ENCODE assay signal across 30 cellular contexts in genomic region chr13:71949441-71949840, GRCh38.
"Had no signal": no experiment of that assay in that cellular context is flagged by ENCODE, and none has a peak within 500 bp of the region (broad histone marks: within the 10 kb centered on the region; RNA-seq: fewer than 3 reads in every experiment).

No MANE protein-coding gene starts in this region.

- H3K9me3 Mint-ChIP-seq: neural crest cell; stimulated activated memory B cell treated with anti-CD40 and anti-IgM and Interleukin-4, amounts not matched to agents 10 μg/mL and 1 μg/mL and 100 μg/mL, for 72 hours had no signal

- H3K4me1 ChIP-seq: parathyroid adenoma, psoas muscle, right lobe of liver, sigmoid colon, suprapubic skin, tibial artery, transverse colon, upper lobe of left lung, vagina had no signal

- H3K27me3 ChIP-seq: ovary, right lobe of liver, sigmoid colon, suprapubic skin, testis, tibial artery, transverse colon, upper lobe of left lung, vagina had no signal

- H3K36me3 Mint-ChIP-seq: natural killer cell treated with Interleukin-12 subunit alpha and Interleukin-12 subunit beta and Interleukin-15 and Interleukin-18, amount 100 ng/mL, for 72 hours; stimulated activated memory B cell treated with anti-CD40 and anti-IgM and Interleukin-4, amounts not matched to agents 10 μg/mL and 1 μg/mL and 100 μg/mL, for 72 hours had no signal

- DNase-seq: naive thymus-derived CD8-positive, alpha-beta T cell; nephron progenitor cell; occipital lobe; ovary; posterior cingulate gyrus; psoas muscle; right cardiac atrium; right lobe of liver; sigmoid colon; small intestine; stimulated activated CD4-positive, alpha-beta T cell treated with anti-CD3 and anti-CD28 coated beads, Interleukin-15, amount 100 ng/mL, for 24 hours; stimulated activated CD4-positive, alpha-beta T cell treated with anti-CD3 and anti-CD28 coated beads, Interleukin-2, amount 100 ng/mL, for 24 hours; stimulated activated CD4-positive, alpha-beta T cell treated with anti-CD3 and anti-CD28 coated beads, Interleukin-2, amount 100 ng/mL, for 48 hours; stimulated activated CD4-positive, alpha-beta T cell treated with anti-CD3 and anti-CD28 coated beads, Interleukin-4, amount 100 ng/mL, for 4 hours; stimulated activated CD8-positive, alpha-beta memory T cell treated with anti-CD3 and anti-CD28 coated beads, Interleukin-4, amount 100 ng/mL, for 48 hours; stimulated activated naive CD4-positive, alpha-beta T cell; stimulated activated naive CD8-positive, alpha-beta T cell treated with anti-CD3 and anti-CD28 coated beads, Interleukin-15, amount 100 ng/mL, for 72 hours; stimulated activated naive CD8-positive, alpha-beta T cell treated with anti-CD3 and anti-CD28 coated beads, Interleukin-15, Interleukin-2, amounts not matched to agents 100 U/mL and 50 U/mL, for 24 hours; substantia nigra; testis; tibial artery; transverse colon; upper lobe of left lung had no signal

- ATAC-seq: naive thymus-derived CD8-positive, alpha-beta T cell; natural killer cell treated with Interleukin-12 subunit alpha and Interleukin-12 subunit beta and Interleukin-15 and Interleukin-18, amount 100 ng/mL, for 72 hours; psoas muscle; right cardiac atrium; right lobe of liver; stimulated activated memory B cell treated with anti-CD40 and anti-IgM and Interleukin-4, amounts not matched to agents 10 μg/mL and 1 μg/mL and 100 μg/mL, for 72 hours; stimulated activated naive CD8-positive, alpha-beta T cell treated with anti-CD3 and anti-CD28 coated beads, Interleukin-15, amount 100 ng/mL, for 72 hours; stimulated activated naive CD8-positive, alpha-beta T cell treated with anti-CD3 and anti-CD28 coated beads, Interleukin-15, Interleukin-2, amounts not matched to agents 100 U/mL and 50 U/mL, for 24 hours had no signal

- H2AFZ ChIP-seq: parathyroid adenoma had no signal

- H3K4me3 Mint-ChIP-seq: naive thymus-derived CD8-positive, alpha-beta T cell; natural killer cell treated with Interleukin-12 subunit alpha and Interleukin-12 subunit beta and Interleukin-15 and Interleukin-18, amount 100 ng/mL, for 72 hours; nephron progenitor cell; neural crest cell; stimulated activated memory B cell treated with anti-CD40 and anti-IgM and Interleukin-4, amounts not matched to agents 10 μg/mL and 1 μg/mL and 100 μg/mL, for 72 hours; stimulated activated naive CD8-positive, alpha-beta T cell treated with anti-CD3 and anti-CD28 coated beads, Interleukin-15, amount 100 ng/mL, for 72 hours had no signal

- H3K36me3 ChIP-seq: ovary, right lobe of liver, sigmoid colon, suprapubic skin, tibial artery, transverse colon, upper lobe of left lung, vagina had no signal

- H3K9me3 ChIP-seq: ovary, psoas muscle, right lobe of liver, sigmoid colon, suprapubic skin, testis, tibial artery, transverse colon, upper lobe of left lung, vagina had no signal

- H3K4me1 Mint-ChIP-seq: naive thymus-derived CD8-positive, alpha-beta T cell; neural crest cell; stimulated activated memory B cell treated with anti-CD40 and anti-IgM and Interleukin-4, amounts not matched to agents 10 μg/mL and 1 μg/mL and 100 μg/mL, for 72 hours; stimulated activated naive CD8-positive, alpha-beta T cell treated with anti-CD3 and anti-CD28 coated beads, Interleukin-15, amount 100 ng/mL, for 72 hours had no signal

- H3K27ac ChIP-seq: ovary, parathyroid adenoma, psoas muscle, right lobe of liver, sigmoid colon, suprapubic skin, testis, tibial artery, transverse colon, upper lobe of left lung, vagina had no signal

- H3K79me2 ChIP-seq: parathyroid adenoma had no signal

- H3K4me3 ChIP-seq: ovary, psoas muscle, right lobe of liver, sigmoid colon, suprapubic skin, testis, tibial artery, transverse colon, upper lobe of left lung, vagina had no signal

- H3K27ac Mint-ChIP-seq: naive thymus-derived CD8-positive, alpha-beta T cell; natural killer cell treated with Interleukin-12 subunit alpha and Interleukin-12 subunit beta and Interleukin-15 and Interleukin-18, amount 100 ng/mL, for 72 hours; nephron progenitor cell; progenitor cell of endocrine pancreas; stimulated activated memory B cell treated with anti-CD40 and anti-IgM and Interleukin-4, amounts not matched to agents 10 μg/mL and 1 μg/mL and 100 μg/mL, for 72 hours; stimulated activated naive CD8-positive, alpha-beta T cell treated with anti-CD3 and anti-CD28 coated beads, Interleukin-15, amount 100 ng/mL, for 72 hours had no signal

- H3K27me3 Mint-ChIP-seq: naive thymus-derived CD8-positive, alpha-beta T cell; natural killer cell treated with Interleukin-12 subunit alpha and Interleukin-12 subunit beta and Interleukin-15 and Interleukin-18, amount 100 ng/mL, for 72 hours; progenitor cell of endocrine pancreas; stimulated activated memory B cell treated with anti-CD40 and anti-IgM and Interleukin-4, amounts not matched to agents 10 μg/mL and 1 μg/mL and 100 μg/mL, for 72 hours; stimulated activated naive CD8-positive, alpha-beta T cell treated with anti-CD3 and anti-CD28 coated beads, Interleukin-15, amount 100 ng/mL, for 72 hours had no signal

- H3K9ac ChIP-seq: parathyroid adenoma had no signal
